ENCODE assay signal across 9 cellular contexts in genomic region chr2:149573760-149574159, GRCh38. TPM values are rescaled to one million over a fixed set of nuclear protein-coding genes. Genes with fewer than 3 reads are reported as not detected.
A peak's percentile ranks its signal among the peaks of the same experiment; 100 is the strongest.
DNase-seq lines count a peak whose midpoint lies in the region; ATAC-seq and TF ChIP-seq lines count a peak whose summit lies in the region.
"Had no signal": no experiment of that assay in that cellular context is flagged by ENCODE, and none has a peak within 500 bp of the region (broad histone marks: within the 10 kb centered on the region; RNA-seq: fewer than 3 reads in every experiment).

No MANE protein-coding gene starts in this region.

- ATAC-seq in HG03520 (IDR thresholded peaks at IDR 0.05; ENCODE audit: unreplicated experiment), result no peak

- peaks cover 29% of the 10 kb centered on the region for H3K36me3 Mint-ChIP-seq in activated CD4-positive, alpha-beta memory T cell treated with anti-CD3 and anti-CD28 coated beads for 36 hours

- CTCF ChIA-PET in activated CD4-positive, alpha-beta memory T cell treated with anti-CD3 and anti-CD28 coated beads for 36 hours (lab: Charles Lee), result interaction anchor here (0.7 to 1.3 kb wide), 5 partner anchors 13 to 1665 kb away, joined by 3 to 5 read pairs (median 3); no protein-coding TSS in a partner anchor

- intact Hi-C loops in activated CD4-positive, alpha-beta memory T cell treated with anti-CD3 and anti-CD28 coated beads for 36 hours (cut with micrococcal nuclease), result no loop called here

- H3K27ac ChIP-seq in parathyroid adenoma, result no peak overlapping the region
- H3K27ac ChIP-seq: skin epidermis had no signal

- no peak overlapping the region for H3K27ac Mint-ChIP-seq in activated CD4-positive, alpha-beta memory T cell treated with anti-CD3 and anti-CD28 coated beads for 36 hours
- H3K27ac Mint-ChIP-seq: stimulated activated naive CD8-positive, alpha-beta T cell treated with anti-CD3 and anti-CD28 coated beads, Interleukin-15, Interleukin-2, amounts not matched to agents 100 ng/mL and 50 ng/mL, for 24 hours had no signal

- no peaks in the 10 kb centered on the region for H3K9me3 ChIP-seq in parathyroid adenoma (ENCODE audit: control insufficient read depth, low read length)

- H2AFZ ChIP-seq in parathyroid adenoma, result no peak overlapping the region

- H3K4me3 Mint-ChIP-seq in activated CD4-positive, alpha-beta memory T cell treated with anti-CD3 and anti-CD28 coated beads for 36 hours, result no peak overlapping the region
- H3K4me3 Mint-ChIP-seq: stimulated activated naive CD8-positive, alpha-beta T cell treated with anti-CD3 and anti-CD28 coated beads, Interleukin-15, Interleukin-2, amounts not matched to agents 100 ng/mL and 50 ng/mL, for 24 hours had no signal

- H3K4me2 ChIP-seq in parathyroid adenoma (ENCODE audit: low read length), result no peak overlapping the region

- TF ChIP-seq CTCF in NB4 (IDR thresholded peaks at IDR 0.05; ENCODE audit: low read depth, low read length) (no peak), parathyroid adenoma (IDR thresholded peaks at IDR 0.05) (peak; percentile 35)

- H3K4me1 ChIP-seq in parathyroid adenoma, result no peaks in the 10 kb centered on the region

- H3K9ac ChIP-seq in parathyroid adenoma, result no peak overlapping the region

- DNase-seq in ELR (ENCODE audit: low read depth), result peak; percentile 45
- DNase-seq in NB4 (ENCODE audit: low read depth), result peak; percentile 11
- peak; percentile 48 for DNase-seq in dedifferentiated amniotic fluid mesenchymal stem cell (ENCODE audit: extremely low spot score)
- DNase-seq in activated CD4-positive, alpha-beta memory T cell treated with anti-CD3 and anti-CD28 coated beads for 36 hours, result no peak
- DNase-seq in mesenteric fat pad (ENCODE audit: low spot score), result no peak

- no peaks in the 10 kb centered on the region for H3K27me3 ChIP-seq in parathyroid adenoma (ENCODE audit: control insufficient read depth, insufficient read depth, low read length)

- no peaks in the 10 kb centered on the region for H3K9me3 Mint-ChIP-seq in activated CD4-positive, alpha-beta memory T cell treated with anti-CD3 and anti-CD28 coated beads for 36 hours
- H3K9me3 Mint-ChIP-seq: stimulated activated naive CD8-positive, alpha-beta T cell treated with anti-CD3 and anti-CD28 coated beads, Interleukin-15, Interleukin-2, amounts not matched to agents 100 ng/mL and 50 ng/mL, for 24 hours had no signal

- H3K36me3 ChIP-seq in parathyroid adenoma (ENCODE audit: control insufficient read depth, insufficient read depth, low read length), result no peaks in the 10 kb centered on the region

- H3K79me2 ChIP-seq in parathyroid adenoma, result no peaks in the 10 kb centered on the region

- peaks cover 14% of the 10 kb centered on the region for H3K4me1 Mint-ChIP-seq in activated CD4-positive, alpha-beta memory T cell treated with anti-CD3 and anti-CD28 coated beads for 36 hours (ENCODE audit: low read depth)

- POLR2A ChIA-PET in activated CD4-positive, alpha-beta memory T cell treated with anti-CD3 and anti-CD28 coated beads for 36 hours (lab: Charles Lee), result no interaction called here

- no peak for TF ChIP-seq POLR2A in NB4 (IDR thresholded peaks at IDR 0.05; ENCODE audit: extremely low read depth, insufficient read length)

- H3K4me3 ChIP-seq in NB4 (ENCODE audit: low read depth, low read length) (no peak overlapping the region), parathyroid adenoma (ENCODE audit: low read depth, low read length) (no peak overlapping the region)
- H3K4me3 ChIP-seq: skin epidermis had no signal

- H3K27me3 Mint-ChIP-seq in activated CD4-positive, alpha-beta memory T cell treated with anti-CD3 and anti-CD28 coated beads for 36 hours, result no peaks in the 10 kb centered on the region
- H3K27me3 Mint-ChIP-seq: stimulated activated naive CD8-positive, alpha-beta T cell treated with anti-CD3 and anti-CD28 coated beads, Interleukin-15, Interleukin-2, amounts not matched to agents 100 ng/mL and 50 ng/mL, for 24 hours had no signal

RNA-seq across cellular contexts. Expression of gene MMADHC, which starts 13.8 kb away (rescaled TPM):
- 100 to 1,000 TPM; 130 to 132 TPM for total RNA-seq in activated CD4-positive, alpha-beta memory T cell treated with anti-CD3 and anti-CD28 coated beads for 36 hours
- total RNA-seq in mesenteric fat pad, result 82.5 TPM

Comparison
In these comparisons a context has a peak if more than half of its experiments do, and no peak if none do; other contexts are left out.
1. DNase-seq: peak in ELR (single experiment), NB4 (single experiment) and dedifferentiated amniotic fluid mesenchymal stem cell (single experiment); none in activated CD4-positive, alpha-beta memory T cell treated with anti-CD3 and anti-CD28 coated beads for 36 hours (single experiment) and mesenteric fat pad (single experiment).